In the genomic region with DNA sequence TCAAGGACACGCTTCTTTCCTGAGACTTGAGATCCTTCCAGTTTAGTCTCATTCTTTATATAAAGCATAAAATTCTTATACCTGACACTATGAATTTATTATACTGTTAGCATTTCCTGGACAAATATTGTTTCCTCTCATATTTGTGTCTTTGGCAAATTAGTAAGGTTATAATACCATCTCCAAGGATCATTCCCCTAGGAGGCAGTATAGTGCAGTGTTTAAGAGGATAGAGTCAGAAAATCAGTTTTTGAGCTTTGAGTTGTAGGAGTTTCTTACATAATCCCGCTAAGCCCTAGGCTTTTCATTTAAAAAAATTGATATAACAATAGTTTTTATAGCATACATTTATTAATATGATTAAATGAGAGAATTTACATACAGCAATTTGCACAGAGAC, we compare ENCODE assay signal across 9 cellular contexts.
A peak's percentile ranks its signal among the peaks of the same experiment; 100 is the strongest.
DNase-seq lines count a peak whose midpoint lies in the region; TF ChIP-seq lines count a peak whose summit lies in the region.
"Had no signal": no experiment of that assay in that cellular context is flagged by ENCODE, and none has a peak within 500 bp of the region (broad histone marks: within the 10 kb centered on the region; RNA-seq: fewer than 3 reads in every experiment).

No MANE protein-coding gene starts in this region.

- no peak overlapping the region for H3K27ac Mint-ChIP-seq in brain

- H4K20me1 ChIP-seq in MM.1S (ENCODE audit: insufficient read depth, low read length): no peaks in the 10 kb centered on the region

- H3K9me2 ChIP-seq in MM.1S (replicated peaks; ENCODE audit: insufficient read depth, low read length): no peaks in the 10 kb centered on the region

- no peaks in the 10 kb centered on the region for H3K79me2 ChIP-seq in MM.1S (ENCODE audit: low read length)

- H2AFZ ChIP-seq in MM.1S (ENCODE audit: low read length): no peak overlapping the region

- H3K4me1 Mint-ChIP-seq in brain: no peaks in the 10 kb centered on the region

- no peak overlapping the region for H3K9ac ChIP-seq in MM.1S (ENCODE audit: low read length)

- no peaks in the 10 kb centered on the region for H3F3A ChIP-seq in MM.1S (ENCODE audit: insufficient read depth, low read length)

- H3K4me2 ChIP-seq in MM.1S (ENCODE audit: low read depth, low read length): no peak overlapping the region

- H3K36me3 Mint-ChIP-seq in brain: no peaks in the 10 kb centered on the region

- no peaks in the 10 kb centered on the region for H3K27me3 Mint-ChIP-seq in brain

- H3K27ac ChIP-seq in MM.1S (ENCODE audit: low read length): no peak overlapping the region
- H3K27ac ChIP-seq: epithelial cell of prostate had no signal

- no peaks in the 10 kb centered on the region for H3K4me1 ChIP-seq in MM.1S (ENCODE audit: low read length)

- H3K4me3 ChIP-seq in MM.1S (ENCODE audit: low read length): no peak overlapping the region

- no peaks in the 10 kb centered on the region for H3K36me3 ChIP-seq in MM.1S (replicated peaks; ENCODE audit: insufficient read depth, low read length)

- H3K9me3 ChIP-seq in MM.1S (replicated peaks; ENCODE audit: insufficient read depth, low read length): no peaks in the 10 kb centered on the region

- H3K9me3 Mint-ChIP-seq in brain: peaks cover 2 to 10% (median 8%) of the 10 kb centered on the region in 5 experiments

- DNase-seq in EH (ENCODE audit: low read depth): peak; percentile 58
- peak; percentile 22 for DNase-seq in MM.1S
- peak; percentile 54 for DNase-seq in myocyte (ENCODE audit: low read depth)
- no peak for DNase-seq in activated CD8-positive, alpha-beta memory T cell treated with anti-CD3 and anti-CD28 coated beads for 24 hours
- DNase-seq in NK-92 treated with Interleukin-12 subunit alpha and Interleukin-12 subunit beta, amount 100 ng/mL, for 24 hours (lab: John Stamatoyannopoulos, UW): no peak
- no peak for DNase-seq in activated CD4-positive, alpha-beta T cell treated with anti-CD3 and anti-CD28 coated beads for 48 hours
- DNase-seq in NCI-H510A (lab: John Stamatoyannopoulos, UW): no peak

- TF ChIP-seq CTCF in MM.1S (IDR thresholded peaks at IDR 0.05; ENCODE audit: low read length) (peak; percentile 40), brain (conservative IDR thresholded peaks at IDR 0.05) (peak; percentile 33 to 56)

- H3K27me3 ChIP-seq in MM.1S (replicated peaks; ENCODE audit: insufficient read depth, low read length): no peaks in the 10 kb centered on the region

- no peak overlapping the region for H3K4me3 Mint-ChIP-seq in brain

Comparison
In these comparisons a context has a peak if more than half of its experiments do, and no peak if none do; other contexts are left out.
1. DNase-seq: peak in EH (single experiment), MM.1S (single experiment) and myocyte (single experiment); none in activated CD8-positive, alpha-beta memory T cell treated with anti-CD3 and anti-CD28 coated beads for 24 hours (single experiment), NK-92 treated with Interleukin-12 subunit alpha and Interleukin-12 subunit beta, amount 100 ng/mL, for 24 hours (single experiment), activated CD4-positive, alpha-beta T cell treated with anti-CD3 and anti-CD28 coated beads for 48 hours (single experiment) and NCI-H510A (single experiment).